27 cellular contexts compared by ENCODE assay signal in genomic region chr1:174830019-174830418, GRCh38.
DNase-seq lines count a peak whose midpoint lies in the region; ATAC-seq, FAIRE-seq and TF ChIP-seq lines count a peak whose summit lies in the region.
"Had no signal": no experiment of that assay in that cellular context is flagged by ENCODE, and none has a peak within 500 bp of the region (broad histone marks: within the 10 kb centered on the region; RNA-seq: fewer than 3 reads in every experiment).

No MANE protein-coding gene starts in this region.

- H3K36me3 ChIP-seq in K562 (ENCODE audit: control insufficient read depth, insufficient read depth, low read length) = no peaks in the 10 kb centered on the region

- POLR2A ChIA-PET in K562 (lab: Yijun Ruan, JAX) = interaction anchor here (1.1 kb wide), 1 partner anchor 58 kb away, joined by 3 read pairs; no protein-coding TSS in a partner anchor
- POLR2A ChIA-PET in activated CD8-positive, alpha-beta T cell treated with anti-CD3 and anti-CD28 coated beads, Interleukin-2, amount 10 ng/mL, durations not matched to agents 7 days and 5 days (lab: Charles Lee) = no interaction called here

- no peak overlapping the region for H3K9ac ChIP-seq in K562 (ENCODE audit: insufficient read depth in 1 of 2, low read depth in 2 of 2, low read length in 2 of 2)
- H3K9ac ChIP-seq: BLaER1 treated with 17β-estradiol and CSF1 and Interleukin-3, amounts not matched to agents 10 nM and 100 nM had no signal

- H3K4me1 ChIP-seq in K562 (replicated peaks in 1 of 2; ENCODE audit: control insufficient read depth in 2 of 2, insufficient read depth in 2 of 2, low read length in 2 of 2) = no peaks in the 10 kb centered on the region
- H3K4me1 ChIP-seq: A549, Caco-2 had no signal

- no peak for TF ChIP-seq EP300 in K562 (IDR thresholded peaks at IDR 0.05; ENCODE audit: low read length)

- WGBS in K562 (ENCODE audit: insufficient coverage, low coverage, missing lambda C conversion rate) = 42% methylated on average over 1 of the region's 1 CpG

- no peak overlapping the region for H3K27ac ChIP-seq in K562 (ENCODE audit: extremely low read depth, low read depth, low read length)
- H3K27ac ChIP-seq: 22Rv1; A549; BLaER1 treated with 17β-estradiol and CSF1 and Interleukin-3, amounts not matched to agents 10 nM and 100 nM; C4-2B had no signal

- no peak overlapping the region for H3K27ac Mint-ChIP-seq in activated CD8-positive, alpha-beta T cell treated with anti-CD3 and anti-CD28 coated beads, Interleukin-2, amount 10 ng/mL, durations not matched to agents 7 days and 5 days
- H3K27ac Mint-ChIP-seq: B cell; CD4-positive, alpha-beta T cell; CD8-positive, alpha-beta memory T cell had no signal

- H3K4me2 ChIP-seq in K562 (ENCODE audit: insufficient read depth, low read length) = no peak overlapping the region
- H3K4me2 ChIP-seq: A549; BLaER1 treated with 17β-estradiol and CSF1 and Interleukin-3, amounts not matched to agents 10 nM and 100 nM had no signal

- H3K9me1 ChIP-seq in K562 (ENCODE audit: control insufficient read depth, insufficient read depth, low read length) = no peaks in the 10 kb centered on the region

- H3K4me1 Mint-ChIP-seq in activated CD8-positive, alpha-beta T cell treated with anti-CD3 and anti-CD28 coated beads, Interleukin-2, amount 10 ng/mL, durations not matched to agents 7 days and 5 days (ENCODE audit: low read depth) = peaks cover 4% of the 10 kb centered on the region
- H3K4me1 Mint-ChIP-seq: B cell had no signal

- no peaks in the 10 kb centered on the region for H3K9me3 Mint-ChIP-seq in activated CD8-positive, alpha-beta T cell treated with anti-CD3 and anti-CD28 coated beads, Interleukin-2, amount 10 ng/mL, durations not matched to agents 7 days and 5 days (ENCODE audit: insufficient read depth)
- H3K9me3 Mint-ChIP-seq: CD4-positive, alpha-beta T cell; CD8-positive, alpha-beta memory T cell had no signal

- no peaks in the 10 kb centered on the region for H3K79me2 ChIP-seq in K562 (ENCODE audit: control insufficient read depth, insufficient read depth, low read length)

- no peak for TF ChIP-seq RAD21 in K562 (CRISPR knock-in tag; conservative IDR thresholded peaks at IDR 0.05 in 1 of 2, IDR thresholded peaks at IDR 0.05 in 1 of 2)

- no peak overlapping the region for H2AFZ ChIP-seq in K562 (ENCODE audit: low read depth, low read length)

- in situ Hi-C loops in K562 (cut with MboI) = no loop called here

- no peaks in the 10 kb centered on the region for H3K9me3 ChIP-seq in K562 (replicated peaks; ENCODE audit: control insufficient read depth, insufficient read depth, low read depth, low read length)
- H3K9me3 ChIP-seq: A549; BLaER1 treated with 17β-estradiol and CSF1 and Interleukin-3, amounts not matched to agents 10 nM and 100 nM; Caco-2 had no signal

- H3K4me3 ChIP-seq in K562 = no peak overlapping the region
- H3K4me3 ChIP-seq: A549; BLaER1 treated with 17β-estradiol and CSF1 and Interleukin-3, amounts not matched to agents 10 nM and 100 nM; GM12878 had no signal

- BruUV-seq in K562 (replicated peaks; lab: Mats Ljungman, UMichigan) = no TSS peak

- H4K20me1 ChIP-seq in K562 (replicated peaks; ENCODE audit: control insufficient read depth, insufficient read depth, low read length) = no peaks in the 10 kb centered on the region
- H4K20me1 ChIP-seq: BLaER1 treated with 17β-estradiol and CSF1 and Interleukin-3, amounts not matched to agents 10 nM and 100 nM had no signal

- no peak overlapping the region for H3K4me3 Mint-ChIP-seq in activated CD8-positive, alpha-beta T cell treated with anti-CD3 and anti-CD28 coated beads, Interleukin-2, amount 10 ng/mL, durations not matched to agents 7 days and 5 days
- H3K4me3 Mint-ChIP-seq: B cell; CD4-positive, alpha-beta T cell; CD8-positive, alpha-beta memory T cell had no signal

- intact Hi-C loops in K562 (cut with micrococcal nuclease) = no loop called here

- no peak for TF ChIP-seq CTCF in K562 (IDR thresholded peaks at IDR 0.05 in 2 of 3, conservative IDR thresholded peaks at IDR 0.05 in 1 of 3; ENCODE audit: insufficient read depth in 2 of 3, low read depth in 1 of 3, low read length in 3 of 3)

- FAIRE-seq in GM12891 (lab: Jason Lieb, UNC) (peak; percentile 35), TTC549 (lab: Jason Lieb, UNC) (peak; percentile 20), K562 (lab: Jason Lieb, UNC) (no peak)
- FAIRE-seq: A549, GM12878, GM19239 had no signal

- CTCF ChIA-PET in K562 (lab: Yijun Ruan, JAX; ENCODE audit: low intra/inter-chr PET ratio) = no interaction called here
- CTCF ChIA-PET in activated CD8-positive, alpha-beta T cell treated with anti-CD3 and anti-CD28 coated beads, Interleukin-2, amount 10 ng/mL, durations not matched to agents 7 days and 5 days (lab: Charles Lee) = no interaction called here

- peaks cover 2% of the 10 kb centered on the region for H3K36me3 Mint-ChIP-seq in activated CD8-positive, alpha-beta T cell treated with anti-CD3 and anti-CD28 coated beads, Interleukin-2, amount 10 ng/mL, durations not matched to agents 7 days and 5 days (ENCODE audit: low read depth)

- no peaks in the 10 kb centered on the region for H3K27me3 ChIP-seq in K562 (ENCODE audit: control insufficient read depth in 2 of 2, insufficient read depth in 2 of 2, low read length in 2 of 2)
- H3K27me3 ChIP-seq: BLaER1 treated with 17β-estradiol and CSF1 and Interleukin-3, amounts not matched to agents 10 nM and 100 nM had no signal

- H3K27me3 Mint-ChIP-seq in activated CD8-positive, alpha-beta T cell treated with anti-CD3 and anti-CD28 coated beads, Interleukin-2, amount 10 ng/mL, durations not matched to agents 7 days and 5 days (ENCODE audit: low read depth) = no peaks in the 10 kb centered on the region
- H3K27me3 Mint-ChIP-seq: B cell; CD4-positive, alpha-beta T cell; CD8-positive, alpha-beta memory T cell had no signal

- DNase-seq in CMK (ENCODE audit: low read depth) = peak; percentile 36
- DNase-seq in GM12891 (ENCODE audit: insufficient read length, low spot score) = no peak
- no peak for DNase-seq in K562 (ENCODE audit: extremely low read depth in 1 of 4, low spot score in 3 of 4)
- DNase-seq in activated CD8-positive, alpha-beta T cell treated with anti-CD3 and anti-CD28 coated beads, Interleukin-2, amount 10 ng/mL, durations not matched to agents 7 days and 5 days = no peak
- DNase-seq in kidney tubule cell (ENCODE audit: low spot score) = no peak
- DNase-seq: AML-193; Caco-2; Calu3; CD4-positive, alpha-beta T cell; CD8-positive, alpha-beta memory T cell; DMS 273 treated with DMSO at 0.1 percent for 48 hours; DMS153; DMS53; DMS79; DND-41; EL; GDM1 had no signal

- TF ChIP-seq POLR2A in GM12891 (IDR thresholded peaks at IDR 0.05; ENCODE audit: low read depth, low read length) = no peak
- TF ChIP-seq POLR2A in K562 (conservative IDR thresholded peaks at IDR 0.05) = no peak

- no peak for ATAC-seq in K562
- ATAC-seq in activated CD8-positive, alpha-beta T cell treated with anti-CD3 and anti-CD28 coated beads, Interleukin-2, amount 10 ng/mL, durations not matched to agents 7 days and 5 days = no peak
- ATAC-seq in HG03354 (IDR thresholded peaks at IDR 0.05; ENCODE audit: poor library complexity, severe bottlenecking, unreplicated experiment) = no peak
- no peak for ATAC-seq in HG02610 (IDR thresholded peaks at IDR 0.05; ENCODE audit: unreplicated experiment)
- ATAC-seq: A549, GM12878 had no signal

TF ChIP-seq in GM12891, 5 proteins besides CTCF, POLR2A, EP300 and RAD21:
- no peak for TF ChIP-seq TAF1 (IDR thresholded peaks at IDR 0.05; ENCODE audit: low read depth, low read length)
- TF ChIP-seq POLR2AphosphoS5 (IDR thresholded peaks at IDR 0.05; ENCODE audit: low read depth, low read length) = no peak

TF ChIP-seq in K562, 482 proteins besides CTCF, POLR2A, EP300 and RAD21:
- TF ChIP-seq NFE2 (IDR thresholded peaks at IDR 0.05; ENCODE audit: low read depth) (0 out of 2 replicates have a peak, but pooled peaks have one; percentile 16), LCOR (CRISPR knock-in tag; IDR thresholded peaks at IDR 0.05) (no peak), ZFP36 (IDR thresholded peaks at IDR 0.05; ENCODE audit: low read depth, low read length, partially characterized antibody) (no peak), SNIP1 (IDR thresholded peaks at IDR 0.05; ENCODE audit: low read depth) (no peak), CBFA2T3 (IDR thresholded peaks at IDR 0.05) (peak; percentile 11; the same call in 1 of the 2 replicates), ZNF41 (CRISPR knock-in tag; conservative IDR thresholded peaks at IDR 0.05) (peak; percentile 93), SLC30A9 (CRISPR knock-in tag; IDR thresholded peaks at IDR 0.05) (no peak)
